Comparison of ENCODE assay signal across 32 cellular contexts in the genomic region with DNA sequence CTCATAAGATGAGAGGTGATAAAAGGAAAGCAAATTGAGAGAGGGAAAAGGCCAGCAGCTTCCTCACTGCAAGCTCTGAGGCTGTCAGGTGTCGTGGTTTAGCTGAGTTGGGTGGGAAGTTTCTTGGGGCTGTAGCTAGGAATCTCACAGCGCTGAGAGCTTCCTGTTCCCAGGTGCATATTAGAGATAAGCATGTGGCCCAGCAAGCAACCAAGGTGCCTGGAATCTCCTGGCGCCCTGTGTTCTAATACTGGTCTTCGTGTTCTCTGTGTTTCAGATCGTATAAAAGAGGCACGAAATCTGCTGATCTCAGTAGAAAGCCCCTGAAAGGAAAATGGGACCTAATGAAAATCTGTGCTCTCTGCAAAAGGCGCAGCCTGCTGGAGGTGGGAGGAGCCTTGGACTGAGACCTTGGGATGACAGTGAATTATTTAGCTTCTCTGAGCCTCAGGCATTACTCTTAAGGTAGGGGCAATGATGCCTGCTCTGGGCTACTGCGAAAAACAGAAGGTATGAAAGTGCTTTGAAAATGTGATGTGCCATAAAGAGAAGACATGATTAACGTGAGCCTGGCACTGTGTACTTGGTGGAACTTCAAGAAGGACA.
DNase-seq lines count a peak whose midpoint lies in the region; ATAC-seq and TF ChIP-seq lines count a peak whose summit lies in the region.
"Had no signal": no experiment of that assay in that cellular context is flagged by ENCODE, and none has a peak within 500 bp of the region (broad histone marks: within the 10 kb centered on the region; RNA-seq: fewer than 3 reads in every experiment).

No MANE protein-coding gene starts in this region.

- no peak overlapping the region for H3K18ac ChIP-seq in H9 (ENCODE audit: insufficient read length, low read depth, low read length)

- H4K8ac ChIP-seq in H9 (replicated peaks; ENCODE audit: insufficient read length, low read depth, low read length): no peak overlapping the region

- H3K23me2 ChIP-seq in H9 (ENCODE audit: insufficient read length, low read depth, low read length, poor library complexity, severe bottlenecking): no peaks in the 10 kb centered on the region

- no peak overlapping the region for H2BK20ac ChIP-seq in H9 (ENCODE audit: low read depth, low read length, poor library complexity, severe bottlenecking)

- no peak overlapping the region for H2BK12ac ChIP-seq in H9 (ENCODE audit: insufficient read length, low read depth, low read length)

- H3K36me3 Mint-ChIP-seq in H9 (ENCODE audit: insufficient read depth in 1 of 3, low read depth in 3 of 3): no peaks in the 10 kb centered on the region
- H3K36me3 Mint-ChIP-seq: activated CD4-positive, alpha-beta memory T cell treated with anti-CD3 and anti-CD28 coated beads for 36 hours; activated naive CD4-positive, alpha-beta T cell treated with anti-CD3 and anti-CD28 coated beads, Interleukin-2, amount 50 U/mL, for 24 hours had no signal

- no peaks in the 10 kb centered on the region for H3K36me3 ChIP-seq in SK-N-MC (ENCODE audit: insufficient read depth, low read length)
- H3K36me3 ChIP-seq: esophagus muscularis mucosa, heart right ventricle, left lung, Peyer's patch, SJCRH30, tibial artery had no signal

- ATAC-seq in HG03378 (IDR thresholded peaks at IDR 0.05; ENCODE audit: unreplicated experiment) (no peak), GM18870 (IDR thresholded peaks at IDR 0.05; ENCODE audit: unreplicated experiment) (no peak)
- ATAC-seq: activated T-helper 17 cell treated with anti-CD3 and anti-CD28 coated beads, Interleukin-2, amount 50 U/mL, for 72 hours; effector memory CD8-positive, alpha-beta T cell; foreskin keratinocyte; heart right ventricle; HepG2; left lung had no signal

- peak overlapping the region; percentile 7 for H3K4me3 ChIP-seq in SK-N-MC
- H3K4me3 ChIP-seq: esophagus muscularis mucosa, heart right ventricle, left lung, Peyer's patch, SJCRH30, smooth muscle cell, tibial artery had no signal

- no peak overlapping the region for H3K56ac ChIP-seq in H9 (ENCODE audit: insufficient read length, low read depth, low read length)

- no peak overlapping the region for H2BK15ac ChIP-seq in H9 (ENCODE audit: low read depth, low read length)

- no peak overlapping the region for H3K14ac ChIP-seq in H9 (ENCODE audit: insufficient read depth, low read length)

- H3T11ph ChIP-seq in H9 (ENCODE audit: low read length): no peak overlapping the region

- H4K5ac ChIP-seq in H9 (ENCODE audit: insufficient read length, low read depth, low read length): no peak overlapping the region

- H4K91ac ChIP-seq in H9 (ENCODE audit: insufficient read length, low read depth, low read length): no peak overlapping the region

- H3K9me3 ChIP-seq in H9 (ENCODE audit: control insufficient read depth, low read depth, low read length) (no peaks in the 10 kb centered on the region), SK-N-MC (ENCODE audit: low read depth, low read length) (no peaks in the 10 kb centered on the region)
- H3K9me3 ChIP-seq: esophagus muscularis mucosa, heart right ventricle, left lung, Peyer's patch, SJCRH30, tibial artery had no signal

- H3K27ac Mint-ChIP-seq in H9: peak overlapping the region in 1 of 3 experiments; percentile 46; a peak in 2 of 7 replicates
- H3K27ac Mint-ChIP-seq: activated CD4-positive, alpha-beta memory T cell treated with anti-CD3 and anti-CD28 coated beads for 36 hours; activated naive CD4-positive, alpha-beta T cell treated with anti-CD3 and anti-CD28 coated beads, Interleukin-2, amount 50 U/mL, for 24 hours; activated T-helper 17 cell treated with anti-CD3 and anti-CD28 coated beads, Interleukin-2, amount 50 U/mL, for 72 hours; effector memory CD8-positive, alpha-beta T cell; HFFc6 had no signal

- H3K4me2 ChIP-seq in H9 (ENCODE audit: insufficient read depth, insufficient read length, low read length): no peak overlapping the region
- H3K4me2 ChIP-seq: smooth muscle cell had no signal

- H3K4ac ChIP-seq in H9 (ENCODE audit: low read depth, low read length): no peak overlapping the region

- no peaks in the 10 kb centered on the region for H3K27me3 ChIP-seq in H9 (ENCODE audit: insufficient read depth, low read length)
- H3K27me3 ChIP-seq: esophagus muscularis mucosa, foreskin keratinocyte, heart right ventricle, left lung, Peyer's patch, SJCRH30, tibial artery had no signal

- WGBS in H9 (ENCODE audit: extremely low coverage, insufficient read length, low lambda C conversion rate): no CpG with 5 or more reads among the region's 9 CpGs

- no peaks in the 10 kb centered on the region for H3K79me1 ChIP-seq in H9 (ENCODE audit: insufficient read depth, low read depth, low read length, poor library complexity, severe bottlenecking)

- H2AK5ac ChIP-seq in H9 (ENCODE audit: insufficient read length, low read length): no peak overlapping the region

- no peak overlapping the region for H2AFZ ChIP-seq in H9 (ENCODE audit: low read length)

- H3K4me1 Mint-ChIP-seq in H9: peaks cover 11 to 12% of the 10 kb centered on the region in 2 experiments
- H3K4me1 Mint-ChIP-seq: activated naive CD4-positive, alpha-beta T cell treated with anti-CD3 and anti-CD28 coated beads, Interleukin-2, amount 50 U/mL, for 24 hours; activated T-helper 17 cell treated with anti-CD3 and anti-CD28 coated beads, Interleukin-2, amount 50 U/mL, for 72 hours had no signal

- TF ChIP-seq CTCF in H9 (conservative IDR thresholded peaks at IDR 0.05): no peak

- H4K20me1 ChIP-seq in H9 (ENCODE audit: control insufficient read depth, insufficient read depth, insufficient read length): no peaks in the 10 kb centered on the region

- no peak overlapping the region for H3K4me3 Mint-ChIP-seq in H9
- H3K4me3 Mint-ChIP-seq: activated CD4-positive, alpha-beta memory T cell treated with anti-CD3 and anti-CD28 coated beads for 36 hours; activated naive CD4-positive, alpha-beta T cell treated with anti-CD3 and anti-CD28 coated beads, Interleukin-2, amount 50 U/mL, for 24 hours; activated T-helper 17 cell treated with anti-CD3 and anti-CD28 coated beads, Interleukin-2, amount 50 U/mL, for 72 hours; effector memory CD8-positive, alpha-beta T cell; HFFc6 had no signal

- no peak overlapping the region for H2BK5ac ChIP-seq in H9 (ENCODE audit: insufficient read length, low read length)

- H3K27ac ChIP-seq in H9 (ENCODE audit: insufficient read length, low read depth, low read length) (no peak overlapping the region), SK-N-MC (no peak overlapping the region)
- H3K27ac ChIP-seq: esophagus muscularis mucosa, foreskin keratinocyte, heart right ventricle, HL-60, left lung, Peyer's patch, SJCRH30, tibial artery had no signal

- H3K27me3 Mint-ChIP-seq in H9 (ENCODE audit: low read depth): no peaks in the 10 kb centered on the region
- H3K27me3 Mint-ChIP-seq: activated CD4-positive, alpha-beta memory T cell treated with anti-CD3 and anti-CD28 coated beads for 36 hours; effector memory CD8-positive, alpha-beta T cell had no signal

- no peaks in the 10 kb centered on the region for H3K79me2 ChIP-seq in H9 (ENCODE audit: insufficient read depth, low read length)

- no peak overlapping the region for H3K23ac ChIP-seq in H9 (ENCODE audit: insufficient read length, low read depth, low read length)

- no peaks in the 10 kb centered on the region for H3K4me1 ChIP-seq in H9 (ENCODE audit: insufficient read depth, low read length)
- H3K4me1 ChIP-seq: esophagus muscularis mucosa, foreskin keratinocyte, heart right ventricle, left lung, Peyer's patch, SJCRH30, tibial artery had no signal

- no peaks in the 10 kb centered on the region for H3K9me3 Mint-ChIP-seq in H9
- H3K9me3 Mint-ChIP-seq: activated CD4-positive, alpha-beta memory T cell treated with anti-CD3 and anti-CD28 coated beads for 36 hours; activated naive CD4-positive, alpha-beta T cell treated with anti-CD3 and anti-CD28 coated beads, Interleukin-2, amount 50 U/mL, for 24 hours; activated T-helper 17 cell treated with anti-CD3 and anti-CD28 coated beads, Interleukin-2, amount 50 U/mL, for 72 hours had no signal

- H2BK120ac ChIP-seq in H9 (ENCODE audit: low read depth, low read length, poor library complexity, severe bottlenecking): no peak overlapping the region

- intact Hi-C loops in posterior vena cava (cut with DNase I): no loop called here

- H3K9ac ChIP-seq in H9 (ENCODE audit: extremely low read depth, insufficient read length, low read length) (no peak overlapping the region), SK-N-MC (ENCODE audit: insufficient read length) (no peak overlapping the region)

- DNase-seq in H9: peak; percentile 29
- DNase-seq in SK-N-MC (ENCODE audit: low read depth, low spot score): no peak
- DNase-seq in iPS-NIHi7 (ENCODE audit: extremely low spot score): peak; percentile 32
- peak; percentile 49 for DNase-seq in posterior vena cava (ENCODE audit: low spot score)
- no peak for DNase-seq in NOMO-1 treated with DMSO at 0.1 percent for 48 hours (lab: John Stamatoyannopoulos, UW; ENCODE audit: unreplicated experiment)
- DNase-seq: ACHN; activated CD4-positive, alpha-beta memory T cell treated with anti-CD3 and anti-CD28 coated beads for 36 hours; activated CD4-positive, CD25-positive, alpha-beta regulatory T cell treated with anti-CD3 and anti-CD28 coated beads, Interleukin-2, amount 50 U/mL, for 72 hours; cortex of kidney; DMS53; effector memory CD8-positive, alpha-beta T cell; foreskin keratinocyte; GF-D8; heart right ventricle; HFFc6; left lung; NCI-H187; NCI-H524 treated with DMSO at 0.1 percent for 48 hours; occipital lobe; Peyer's patch; SJCRH30; stimulated activated CD4-positive, alpha-beta T cell treated with anti-CD3 and anti-CD28 coated beads, Interleukin-1b, Interleukin-23, amount 100 ng/mL, for 48 hours; stimulated activated CD8-positive, alpha-beta memory T cell treated with anti-CD3 and anti-CD28 coated beads, Interleukin-4, amount 100 ng/mL, for 48 hours; tibial artery had no signal

Comparison
In these comparisons a context has a peak if more than half of its experiments do, and no peak if none do; other contexts are left out.
1. DNase-seq: peak in H9 (single experiment), iPS-NIHi7 (single experiment) and posterior vena cava (single experiment); none in SK-N-MC (single experiment) and NOMO-1 treated with DMSO at 0.1 percent for 48 hours (single experiment).